ENCODE assay signal across 5 cellular contexts in genomic region chr5:62190931-62191330, GRCh38.
TF ChIP-seq lines count a peak whose summit lies in the region.

No MANE protein-coding gene starts in this region.

TF ChIP-seq in HepG2, 621 proteins besides CTCF, POLR2A, EP300 and RAD21:
- TF ChIP-seq MAFK (conservative IDR thresholded peaks at IDR 0.05 in 1 of 2, IDR thresholded peaks at IDR 0.05 in 1 of 2; ENCODE audit: low read length in 2 of 2) (peak; percentile 72 to 88), GZF1 (CRISPR knock-in tag; IDR thresholded peaks at IDR 0.05) (no peak), ZNF788 (CRISPR knock-in tag; IDR thresholded peaks at IDR 0.05; ENCODE audit: borderline replicate concordance) (no peak), MAFF (IDR thresholded peaks at IDR 0.05; ENCODE audit: low read depth, low read length) (peak; percentile 79), ZNF556 (CRISPR knock-in tag; IDR thresholded peaks at IDR 0.05; ENCODE audit: borderline replicate concordance) (no peak)

TF ChIP-seq in A549, 52 proteins besides CTCF, POLR2A, EP300 and RAD21:
- TF ChIP-seq POLR2AphosphoS2 (conservative IDR thresholded peaks at IDR 0.05; ENCODE audit: low read length) (no peak), MAFK (IDR thresholded peaks at IDR 0.05; ENCODE audit: partially characterized antibody) (peak; percentile 91)

TF ChIP-seq in IMR-90, 13 proteins besides CTCF, POLR2A, EP300 and RAD21:
- no peak for TF ChIP-seq CHD1 (IDR thresholded peaks at IDR 0.05; ENCODE audit: low read depth, low read length)
- TF ChIP-seq NFE2L2 (IDR thresholded peaks at IDR 0.05; ENCODE audit: low read depth, low read length) = no peak
- no peak for TF ChIP-seq SMC3 (IDR thresholded peaks at IDR 0.05; ENCODE audit: low read depth, low read length)
- no peak for TF ChIP-seq MAZ (IDR thresholded peaks at IDR 0.05; ENCODE audit: borderline replicate concordance, low read depth, low read length)
- TF ChIP-seq ELK1 (IDR thresholded peaks at IDR 0.05; ENCODE audit: borderline replicate concordance, low read depth, low read length) = no peak
- TF ChIP-seq MAFK (IDR thresholded peaks at IDR 0.05; ENCODE audit: low read depth, low read length) = peak; percentile 82

TF ChIP-seq in K562, 482 proteins besides CTCF, POLR2A, EP300 and RAD21:
- peak; percentile 63 for TF ChIP-seq C11orf30 (IDR thresholded peaks at IDR 0.05; ENCODE audit: low read depth)
- TF ChIP-seq PRMT5 (CRISPR knock-in tag; IDR thresholded peaks at IDR 0.05) = no peak
- peak; percentile 88 for TF ChIP-seq ZNF316 (IDR thresholded peaks at IDR 0.05)
- TF ChIP-seq NELFE (IDR thresholded peaks at IDR 0.05; ENCODE audit: insufficient read depth, insufficient read length) = no peak
- TF ChIP-seq MAFF (IDR thresholded peaks at IDR 0.05; ENCODE audit: low read length) = peak; percentile 71
- peak; percentile 63 for TF ChIP-seq MAFK (IDR thresholded peaks at IDR 0.05; ENCODE audit: low read length)

TF ChIP-seq in GM12891, 5 proteins besides CTCF, POLR2A, EP300 and RAD21:
- TF ChIP-seq POU2F2 (IDR thresholded peaks at IDR 0.05; ENCODE audit: low read depth, low read length) (no peak), TAF1 (IDR thresholded peaks at IDR 0.05; ENCODE audit: low read depth, low read length) (no peak), SPI1 (IDR thresholded peaks at IDR 0.05; ENCODE audit: low read depth, low read length) (no peak), POLR2AphosphoS5 (IDR thresholded peaks at IDR 0.05; ENCODE audit: low read depth, low read length) (no peak), PAX5 (IDR thresholded peaks at IDR 0.05; ENCODE audit: insufficient read depth, low read length, severe bottlenecking) (no peak)
